Comparison of ENCODE assay signal across 25 cellular contexts in genomic region chr1:3250624-3251023, GRCh38.
"Had no signal": no experiment of that assay in that cellular context is flagged by ENCODE, and none has a peak within 500 bp of the region (broad histone marks: within the 10 kb centered on the region; RNA-seq: fewer than 3 reads in every experiment).

No MANE protein-coding gene starts in this region.

- H3K4me3 Mint-ChIP-seq: activated naive CD8-positive, alpha-beta T cell; activated T-cell treated with anti-CD3 and anti-CD28 coated beads, Interleukin-2, amount 50 U/mL, for 4 hours; central memory CD8-positive, alpha-beta T cell; nephron; stimulated activated memory B cell treated with anti-CD40 and anti-IgM and Interleukin-4, amounts not matched to agents 10 μg/mL and 1 μg/mL and 100 μg/mL, for 72 hours had no signal

- H3K27ac Mint-ChIP-seq: activated naive CD8-positive, alpha-beta T cell; activated T-helper 2 cell treated with anti-CD3 and anti-CD28 coated beads, Interferon-gamma antibody, Interleukin-2, Interleukin-4, amounts not matched to agents 10 μg/mL and 5 μg/mL and 100 μg/mL, durations not matched to agents 14 hours and 24 hours and 36 hours; nephron; stimulated activated memory B cell treated with anti-CD40 and anti-IgM and Interleukin-4, amounts not matched to agents 10 μg/mL and 1 μg/mL and 100 μg/mL, for 72 hours had no signal

- FAIRE-seq: kidney, TTC549 had no signal

- H3K4me1 Mint-ChIP-seq: central memory CD8-positive, alpha-beta T cell; stimulated activated memory B cell treated with anti-CD40 and anti-IgM and Interleukin-4, amounts not matched to agents 10 μg/mL and 1 μg/mL and 100 μg/mL, for 72 hours had no signal

- H3K27me3 ChIP-seq: ascending aorta, colonic mucosa had no signal

- H3K4me3 ChIP-seq: adrenal gland, ascending aorta, breast epithelium, colonic mucosa, dorsolateral prefrontal cortex, heart left ventricle, transverse colon, uterus had no signal

- H3K9me3 Mint-ChIP-seq: activated T-cell treated with anti-CD3 and anti-CD28 coated beads, Interleukin-2, amount 50 U/mL, for 4 hours; activated T-helper 2 cell treated with anti-CD3 and anti-CD28 coated beads, Interferon-gamma antibody, Interleukin-2, Interleukin-4, amounts not matched to agents 10 μg/mL and 5 μg/mL and 100 μg/mL, durations not matched to agents 14 hours and 24 hours and 36 hours; central memory CD8-positive, alpha-beta T cell; stimulated activated memory B cell treated with anti-CD40 and anti-IgM and Interleukin-4, amounts not matched to agents 10 μg/mL and 1 μg/mL and 100 μg/mL, for 72 hours had no signal

- H3K4me1 ChIP-seq: adrenal gland, breast epithelium, colonic mucosa, uterus had no signal

- H3K36me3 ChIP-seq: adrenal gland, ascending aorta, breast epithelium, colonic mucosa, heart left ventricle, transverse colon, uterus had no signal

- H3K27me3 Mint-ChIP-seq: central memory CD8-positive, alpha-beta T cell had no signal

- H3K36me3 Mint-ChIP-seq: activated naive CD8-positive, alpha-beta T cell; stimulated activated memory B cell treated with anti-CD40 and anti-IgM and Interleukin-4, amounts not matched to agents 10 μg/mL and 1 μg/mL and 100 μg/mL, for 72 hours had no signal

- DNase-seq: activated CD4-positive, alpha-beta T cell treated with anti-CD3 and anti-CD28 coated beads for 1 hour; activated CD4-positive, alpha-beta T cell treated with anti-CD3 and anti-CD28 coated beads, Interleukin-2, amount 50 U/mL, for 1 hour; activated CD8-positive, alpha-beta memory T cell treated with anti-CD3 and anti-CD28 coated beads for 24 hours; activated CD8-positive, alpha-beta memory T cell treated with anti-CD3 and anti-CD28 coated beads, Interleukin-2, amount 50 U/mL, for 48 hours; activated naive CD4-positive, alpha-beta T cell; activated T-cell treated with anti-CD3 and anti-CD28 coated beads, Interleukin-2, amount 50 U/mL, for 4 hours; adrenal gland; colonic mucosa; dorsolateral prefrontal cortex; heart left ventricle; kidney; right cardiac atrium; stimulated activated CD4-positive, alpha-beta T cell treated with anti-CD3 and anti-CD28 coated beads, Interleukin-2, amount 100 ng/mL, for 24 hours; T-helper 1 cell; uterus had no signal

- ATAC-seq: activated T-cell treated with anti-CD3 and anti-CD28 coated beads, Interleukin-2, amount 50 U/mL, for 4 hours; right cardiac atrium; stimulated activated memory B cell treated with anti-CD40 and anti-IgM and Interleukin-4, amounts not matched to agents 10 μg/mL and 1 μg/mL and 100 μg/mL, for 72 hours had no signal

- H3K27ac ChIP-seq: adrenal gland, ascending aorta, breast epithelium, colonic mucosa, dorsolateral prefrontal cortex, epithelial cell of prostate, heart left ventricle, transverse colon, uterus had no signal

- H3K9me3 ChIP-seq: adrenal gland, ascending aorta, breast epithelium, colonic mucosa, heart left ventricle, transverse colon, uterus had no signal
